ENCODE assay signal across 23 cellular contexts in the genomic region with DNA sequence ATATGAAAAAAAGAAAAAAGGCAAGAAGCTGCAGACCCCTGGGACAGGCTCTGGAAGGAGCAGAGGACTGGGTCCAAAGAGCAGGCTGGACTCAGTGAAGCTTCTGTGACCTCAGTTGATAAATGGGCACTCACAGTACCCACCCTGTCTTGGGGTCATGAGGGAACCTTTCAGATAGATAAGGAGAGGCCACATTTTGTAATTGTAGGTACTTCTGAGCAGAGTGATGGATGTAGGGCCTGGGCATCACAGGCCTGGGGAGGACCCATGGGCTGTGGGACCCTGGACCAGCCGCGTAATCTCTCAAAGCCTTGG.
DNase-seq lines count a peak whose midpoint lies in the region; ATAC-seq and TF ChIP-seq lines count a peak whose summit lies in the region.
"Had no signal": no experiment of that assay in that cellular context is flagged by ENCODE, and none has a peak within 500 bp of the region (broad histone marks: within the 10 kb centered on the region; RNA-seq: fewer than 3 reads in every experiment).

No MANE protein-coding gene starts in this region.

- peak overlapping the region; percentile 46 to 75 for H3K27ac ChIP-seq in uterus
- H3K27ac ChIP-seq: BLaER1 had no signal

- H3K9me3 Mint-ChIP-seq in osteocyte (ENCODE audit: unreplicated experiment) = no peaks in the 10 kb centered on the region

- no peaks in the 10 kb centered on the region for H3K27me3 ChIP-seq in uterus
- H3K27me3 ChIP-seq: BE2C, BLaER1 had no signal

- no peaks in the 10 kb centered on the region for H3K36me3 Mint-ChIP-seq in osteocyte (ENCODE audit: unreplicated experiment)
- H3K36me3 Mint-ChIP-seq: CD14-positive monocyte; CD4-positive, alpha-beta memory T cell; CD4-positive, CD25-positive, alpha-beta regulatory T cell; CD8-positive, alpha-beta memory T cell had no signal

- peaks cover 0 to 11% of the 10 kb centered on the region in 2 donors for H3K4me1 ChIP-seq in uterus
- H3K4me1 ChIP-seq: BE2C, BLaER1 had no signal

- no peak for TF ChIP-seq POLR2A in uterus (IDR thresholded peaks at IDR 0.05)

- H3K27ac Mint-ChIP-seq in osteocyte (ENCODE audit: unreplicated experiment) = no peak overlapping the region
- H3K27ac Mint-ChIP-seq: CD4-positive, alpha-beta memory T cell; CD4-positive, CD25-positive, alpha-beta regulatory T cell; CD8-positive, alpha-beta memory T cell had no signal

- intact Hi-C loops in uterus (cut with DNase I; ENCODE audit: low total_unique reads) = no loop called here

- no peaks in the 10 kb centered on the region for H3K36me3 ChIP-seq in uterus
- H3K36me3 ChIP-seq: BE2C, BLaER1 had no signal

- ATAC-seq in GM19467 (IDR thresholded peaks at IDR 0.05; ENCODE audit: unreplicated experiment) = no peak
- ATAC-seq in activated CD4-positive, CD25-positive, alpha-beta regulatory T cell treated with anti-CD3 and anti-CD28 coated beads, Interleukin-2, amount 50 U/mL, for 24 hours = no peak
- ATAC-seq: GM12878 had no signal

- no peak overlapping the region for H3K4me3 ChIP-seq in uterus
- H3K4me3 ChIP-seq: BLaER1, GM12878 had no signal

- TF ChIP-seq CTCF in osteocyte (IDR thresholded peaks at IDR 0.05) (no peak), uterus (IDR thresholded peaks at IDR 0.05) (no peak)

- no peaks in the 10 kb centered on the region for H3K9me3 ChIP-seq in uterus
- H3K9me3 ChIP-seq: BE2C, BLaER1 had no signal

- no peaks in the 10 kb centered on the region for H3K4me1 Mint-ChIP-seq in osteocyte (ENCODE audit: unreplicated experiment)
- H3K4me1 Mint-ChIP-seq: CD4-positive, alpha-beta memory T cell; CD4-positive, CD25-positive, alpha-beta regulatory T cell; CD8-positive, alpha-beta memory T cell had no signal

- DNase-seq in osteocyte (ENCODE audit: extremely low spot score, unreplicated experiment) (peak; percentile 67), uterus (no peak), germinal center (ENCODE audit: low spot score) (no peak)
- DNase-seq: 8988T; ACHN; BE2C; C1 segment of cervical spinal cord; CD4-positive, alpha-beta memory T cell; CD4-positive, CD25-positive, alpha-beta regulatory T cell; CD8-positive, alpha-beta memory T cell; COR-L47; DMS 273 treated with DMSO at 0.1 percent for 48 hours; DMS153; DMS53; DMS79; DND-41; EL; GDM1 had no signal

- no peaks in the 10 kb centered on the region for H3K27me3 Mint-ChIP-seq in osteocyte (ENCODE audit: unreplicated experiment)
- H3K27me3 Mint-ChIP-seq: CD4-positive, alpha-beta memory T cell; CD4-positive, CD25-positive, alpha-beta regulatory T cell had no signal

- no peak overlapping the region for H3K4me3 Mint-ChIP-seq in osteocyte (ENCODE audit: unreplicated experiment)
- H3K4me3 Mint-ChIP-seq: CD14-positive monocyte; CD4-positive, CD25-positive, alpha-beta regulatory T cell; CD8-positive, alpha-beta memory T cell had no signal
